ENCODE assay signal across 22 cellular contexts in genomic region chr6:2188856-2189384, GRCh38.
"Had no signal": no experiment of that assay in that cellular context is flagged by ENCODE, and none has a peak within 500 bp of the region (broad histone marks: within the 10 kb centered on the region; RNA-seq: fewer than 3 reads in every experiment).

No MANE protein-coding gene starts in this region.

- H3K36me3 ChIP-seq: pancreas, tibial artery, upper lobe of right lung, vagina had no signal

- H3K27me3 ChIP-seq: foreskin keratinocyte, pancreas, tibial artery, upper lobe of right lung, vagina had no signal

- H3K27me3 Mint-ChIP-seq: naive thymus-derived CD8-positive, alpha-beta T cell had no signal

- DNase-seq: erythroblast; foreskin keratinocyte; head of caudate nucleus; hippocampal formation; left colon; left ventricle myocardium superior; mesendoderm; mucosa of descending colon; naive thymus-derived CD8-positive, alpha-beta T cell; occipital lobe; pancreas; right cardiac atrium; stimulated activated CD4-positive, alpha-beta T cell treated with anti-CD3 and anti-CD28 coated beads, Interleukin-2, amount 100 ng/mL, for 48 hours; stimulated activated naive CD4-positive, alpha-beta T cell treated with Interleukin-2 at 50 U/mL for 16 hours; tibial artery; upper lobe of right lung had no signal

- ATAC-seq: foreskin keratinocyte; left colon; left ventricle myocardium superior; mucosa of descending colon; naive thymus-derived CD8-positive, alpha-beta T cell; pancreas; right cardiac atrium; upper lobe of right lung had no signal

- H3K27ac Mint-ChIP-seq: dendritic cell treated with granulocyte-macrophage colony-stimulating factor and Interleukin-4, amounts not matched to agents 40 ng/mL and 50 ng/mL, for 4 days; progenitor cell of endocrine pancreas had no signal

- H3K4me2 ChIP-seq: smooth muscle cell had no signal

- H3K9me3 ChIP-seq: mucosa of descending colon, pancreas, tibial artery, upper lobe of right lung, vagina had no signal

- H3K27ac ChIP-seq: foreskin keratinocyte, pancreas, tibial artery, upper lobe of right lung, vagina had no signal

- H3K9me3 Mint-ChIP-seq: dendritic cell treated with granulocyte-macrophage colony-stimulating factor and Interleukin-4, amounts not matched to agents 40 ng/mL and 50 ng/mL, for 4 days; naive thymus-derived CD8-positive, alpha-beta T cell had no signal

- H3K4me1 ChIP-seq: foreskin keratinocyte, pancreas, tibial artery, upper lobe of right lung, vagina had no signal

- H3K4me3 ChIP-seq: lung, mucosa of descending colon, pancreas, smooth muscle cell, tibial artery, upper lobe of right lung, vagina had no signal

- FAIRE-seq: colon, pancreas had no signal

- H3K4me3 Mint-ChIP-seq: dendritic cell treated with granulocyte-macrophage colony-stimulating factor and Interleukin-4, amounts not matched to agents 40 ng/mL and 50 ng/mL, for 4 days; naive thymus-derived CD8-positive, alpha-beta T cell had no signal
